21 cellular contexts compared by ENCODE assay signal in genomic region chr17:8913879-8914278, GRCh38. TPM values are rescaled to one million over a fixed set of nuclear protein-coding genes. Genes with fewer than 3 reads are reported as not detected.
DNase-seq lines count a peak whose midpoint lies in the region; ATAC-seq lines count a peak whose summit lies in the region.
"Had no signal": no experiment of that assay in that cellular context is flagged by ENCODE, and none has a peak within 500 bp of the region (broad histone marks: within the 10 kb centered on the region; RNA-seq: fewer than 3 reads in every experiment).

No MANE protein-coding gene starts in this region.

- H3K36me3 Mint-ChIP-seq in activated T-cell treated with anti-CD3 and anti-CD28 coated beads, Interleukin-2, amount 50 U/mL, for 24 hours (ENCODE audit: low read depth), result peaks cover 62% of the 10 kb centered on the region
- H3K36me3 Mint-ChIP-seq in central memory CD8-positive, alpha-beta T cell (ENCODE audit: insufficient read depth), result peaks cover 19% of the 10 kb centered on the region

- no peak for DNase-seq in activated T-cell treated with anti-CD3 and anti-CD28 coated beads, Interleukin-2, amount 50 U/mL, for 24 hours
- no peak for DNase-seq in activated T-cell treated with anti-CD3 and anti-CD28 coated beads, Interleukin-2, amount 50 U/mL, for 1 hour
- DNase-seq in central memory CD8-positive, alpha-beta T cell (ENCODE audit: low spot score in 2 of 2), result no peak
- peak; percentile 39 for DNase-seq in mesenteric fat pad (ENCODE audit: low spot score)
- no peak for DNase-seq in NCI-H446 (lab: John Stamatoyannopoulos, UW)
- DNase-seq in NCI-H82 treated with DMSO at 0.1 percent for 48 hours (lab: John Stamatoyannopoulos, UW; ENCODE audit: unreplicated experiment), result no peak
- DNase-seq: BE2C; CD4-positive, CD25-positive, alpha-beta regulatory T cell; COR-L47; DMS 273 treated with DMSO at 0.1 percent for 48 hours; DMS79 treated with DMSO at 0.1 percent for 48 hours; MV-4-11; NCI-H1105 treated with DMSO at 0.1 percent for 48 hours; NCI-H2029 treated with DMSO at 0.1 percent for 48 hours; NCI-H2171; NCI-H526; OCI-M1; SJCRH30 had no signal

- H3K27ac Mint-ChIP-seq in activated T-cell treated with anti-CD3 and anti-CD28 coated beads, Interleukin-2, amount 50 U/mL, for 24 hours, result peak overlapping the region; percentile 37
- peak overlapping the region; percentile 84 for H3K27ac Mint-ChIP-seq in central memory CD8-positive, alpha-beta T cell (ENCODE audit: low read depth)

- H3K9me3 Mint-ChIP-seq in activated T-cell treated with anti-CD3 and anti-CD28 coated beads, Interleukin-2, amount 50 U/mL, for 24 hours, result peaks cover 2% of the 10 kb centered on the region
- no peaks in the 10 kb centered on the region for H3K9me3 Mint-ChIP-seq in central memory CD8-positive, alpha-beta T cell

- no peak for ATAC-seq in central memory CD8-positive, alpha-beta T cell (replicated peaks; ENCODE audit: extremely low read depth, poor library complexity, severe bottlenecking)
- ATAC-seq in HG03571 (IDR thresholded peaks at IDR 0.05; ENCODE audit: unreplicated experiment), result no peak
- ATAC-seq: A549, HCT116 had no signal

- H3K4me1 Mint-ChIP-seq in activated T-cell treated with anti-CD3 and anti-CD28 coated beads, Interleukin-2, amount 50 U/mL, for 24 hours (ENCODE audit: low read depth), result peaks cover 42% of the 10 kb centered on the region
- H3K4me1 Mint-ChIP-seq in central memory CD8-positive, alpha-beta T cell, result peaks cover 62% of the 10 kb centered on the region

- no peaks in the 10 kb centered on the region for H3K27me3 Mint-ChIP-seq in activated T-cell treated with anti-CD3 and anti-CD28 coated beads, Interleukin-2, amount 50 U/mL, for 24 hours
- H3K27me3 Mint-ChIP-seq in central memory CD8-positive, alpha-beta T cell, result no peaks in the 10 kb centered on the region
- H3K27me3 Mint-ChIP-seq: CD4-positive, CD25-positive, alpha-beta regulatory T cell had no signal

- H3K4me3 Mint-ChIP-seq in activated T-cell treated with anti-CD3 and anti-CD28 coated beads, Interleukin-2, amount 50 U/mL, for 24 hours, result no peak overlapping the region
- no peak overlapping the region for H3K4me3 Mint-ChIP-seq in central memory CD8-positive, alpha-beta T cell
- H3K4me3 Mint-ChIP-seq: CD4-positive, CD25-positive, alpha-beta regulatory T cell had no signal

RNA-seq across cellular contexts. Expression of gene PIK3R6, which starts 46.4 kb away (rescaled TPM):
- 1.6 TPM for total RNA-seq in mesenteric fat pad
- total RNA-seq: SJCRH30 had no signal

RNA-seq across cellular contexts. Expression of gene PIK3R5, which starts 51.6 kb away (rescaled TPM):
- 34.5 TPM for total RNA-seq in mesenteric fat pad
- total RNA-seq: SJCRH30 had no signal
